In the genomic region with DNA sequence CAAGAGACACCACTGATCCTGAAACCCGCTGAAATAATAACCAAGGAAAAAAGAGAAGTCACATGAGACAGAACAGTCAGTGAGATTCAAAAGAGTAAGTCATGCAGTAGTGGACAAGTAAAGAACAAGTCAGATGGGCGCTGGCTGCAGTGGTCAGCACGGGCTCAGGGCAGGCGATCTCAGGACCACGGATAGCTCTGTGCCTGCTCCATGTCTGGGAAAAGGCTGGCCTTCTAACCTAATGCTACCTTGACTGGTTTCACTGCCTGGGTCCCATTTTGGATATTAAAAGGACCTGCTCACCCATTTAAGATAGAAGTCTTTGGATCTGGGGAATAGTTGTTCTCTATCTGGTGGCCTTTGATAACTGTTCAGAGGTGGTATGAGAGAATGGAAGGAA, we compare ENCODE assay signal across 14 cellular contexts.
DNase-seq lines count a peak whose midpoint lies in the region; ATAC-seq and TF ChIP-seq lines count a peak whose summit lies in the region.
"Had no signal": no experiment of that assay in that cellular context is flagged by ENCODE, and none has a peak within 500 bp of the region (broad histone marks: within the 10 kb centered on the region; RNA-seq: fewer than 3 reads in every experiment).

No MANE protein-coding gene starts in this region.

- no peaks in the 10 kb centered on the region for H3K9me3 ChIP-seq in PC-3 (ENCODE audit: low read length)
- no peaks in the 10 kb centered on the region for H3K9me3 ChIP-seq in endodermal cell (ENCODE audit: control insufficient read depth, low read length)
- H3K9me3 ChIP-seq in CD4-positive, alpha-beta T cell (ENCODE audit: control insufficient read depth, low read length), result no peaks in the 10 kb centered on the region
- H3K9me3 ChIP-seq: colonic mucosa had no signal

- H2AFZ ChIP-seq in PC-3 (ENCODE audit: low read length), result no peak overlapping the region

- H3K9ac ChIP-seq in PC-3 (ENCODE audit: low read length), result no peak overlapping the region
- H3K9ac ChIP-seq in endodermal cell (ENCODE audit: extremely low read depth, low read length, poor library complexity, severe bottlenecking), result no peak overlapping the region

- H3K27me3 Mint-ChIP-seq in endodermal cell (ENCODE audit: insufficient read depth), result peaks cover 11% of the 10 kb centered on the region
- H3K27me3 Mint-ChIP-seq in CD4-positive, alpha-beta T cell, result no peaks in the 10 kb centered on the region
- H3K27me3 Mint-ChIP-seq in activated T-cell treated with anti-CD3 and anti-CD28 coated beads, Interleukin-2, amount 50 U/mL, for 4 hours (ENCODE audit: low read depth), result no peaks in the 10 kb centered on the region

- intact Hi-C loops in PC-3 (cut with micrococcal nuclease), result no loop called here
- intact Hi-C loops in CD4-positive, alpha-beta T cell (cut with DNase I, micrococcal nuclease), result no loop called here

- H4K20me1 ChIP-seq in PC-3 (ENCODE audit: low read length), result no peaks in the 10 kb centered on the region

- H3K36me3 Mint-ChIP-seq in endodermal cell (ENCODE audit: low read depth), result no peaks in the 10 kb centered on the region
- H3K36me3 Mint-ChIP-seq in CD4-positive, alpha-beta T cell (ENCODE audit: low read depth), result no peaks in the 10 kb centered on the region
- H3K36me3 Mint-ChIP-seq in activated T-cell treated with anti-CD3 and anti-CD28 coated beads, Interleukin-2, amount 50 U/mL, for 4 hours (ENCODE audit: insufficient read depth), result no peaks in the 10 kb centered on the region
- H3K36me3 Mint-ChIP-seq: CD4-positive, alpha-beta memory T cell had no signal

- no peak overlapping the region for H3K27ac Mint-ChIP-seq in endodermal cell
- no peak overlapping the region for H3K27ac Mint-ChIP-seq in CD4-positive, alpha-beta T cell
- H3K27ac Mint-ChIP-seq: activated B cell treated with CpG ODN at 0.5 μM for 24 hours; activated T-helper 1 cell treated with anti-CD3 and anti-CD28 coated beads, Interleukin-12 subunit alpha, Interleukin-12 subunit beta, Interleukin-2, Interleukin-4 antibody, amounts not matched to agents 30 ng/mL and 10 ng/mL and 1 ng/mL, durations not matched to agents 14 hours and 24 hours and 36 hours; CD4-positive, alpha-beta memory T cell; naive thymus-derived CD4-positive, alpha-beta T cell had no signal

- no peaks in the 10 kb centered on the region for H3K79me2 ChIP-seq in PC-3 (ENCODE audit: low read length)

- CTCF ChIA-PET in PC-3 (lab: Charles Lee), result no interaction called here
- CTCF ChIA-PET in CD4-positive, alpha-beta T cell (lab: Charles Lee), result no interaction called here

- no peaks in the 10 kb centered on the region for H3K36me3 ChIP-seq in PC-3 (ENCODE audit: low read depth, low read length)
- no peaks in the 10 kb centered on the region for H3K36me3 ChIP-seq in endodermal cell (ENCODE audit: control insufficient read depth, insufficient read depth, low read length)
- H3K36me3 ChIP-seq: colonic mucosa had no signal

- ATAC-seq in PC-3 (peak; percentile 59), HG03457 (IDR thresholded peaks at IDR 0.05; ENCODE audit: unreplicated experiment) (no peak), GM19463 (IDR thresholded peaks at IDR 0.05; ENCODE audit: unreplicated experiment) (no peak)
- ATAC-seq in CD4-positive, alpha-beta T cell (ENCODE audit: poor library complexity), result no peak
- ATAC-seq in activated T-cell treated with anti-CD3 and anti-CD28 coated beads, Interleukin-2, amount 50 U/mL, for 4 hours, result no peak
- ATAC-seq: naive thymus-derived CD4-positive, alpha-beta T cell had no signal

- no peak overlapping the region for H3K4me2 ChIP-seq in PC-3 (ENCODE audit: low read length)

- H3K9me2 ChIP-seq in PC-3 (replicated peaks; ENCODE audit: low read length), result 0 out of 2 replicates have a peak, but pooled peaks cover 3% of the 10 kb centered on the region

- BruUV-seq in PC-3 (replicated peaks; lab: Mats Ljungman, UMichigan), result no TSS peak

- H3K4me3 ChIP-seq in PC-3 (ENCODE audit: low read length), result no peak overlapping the region
- H3K4me3 ChIP-seq in endodermal cell (ENCODE audit: low read length), result no peak overlapping the region
- H3K4me3 ChIP-seq: colonic mucosa had no signal

- H3K27me3 ChIP-seq in PC-3 (ENCODE audit: low read length) (peaks cover 29% of the 10 kb centered on the region), endodermal cell (ENCODE audit: control insufficient read depth, insufficient read depth, low read length, poor library complexity, severe bottlenecking) (peaks cover 17% of the 10 kb centered on the region)
- no peaks in the 10 kb centered on the region for H3K27me3 ChIP-seq in CD4-positive, alpha-beta T cell (ENCODE audit: control insufficient read depth, insufficient read depth, low read length)
- H3K27me3 ChIP-seq: colonic mucosa had no signal

- no peak overlapping the region for H3K4me3 Mint-ChIP-seq in endodermal cell
- H3K4me3 Mint-ChIP-seq in CD4-positive, alpha-beta T cell, result no peak overlapping the region
- H3K4me3 Mint-ChIP-seq in activated T-cell treated with anti-CD3 and anti-CD28 coated beads, Interleukin-2, amount 50 U/mL, for 4 hours, result no peak overlapping the region
- H3K4me3 Mint-ChIP-seq: activated B cell treated with CpG ODN at 0.5 μM for 24 hours; activated T-helper 1 cell treated with anti-CD3 and anti-CD28 coated beads, Interleukin-12 subunit alpha, Interleukin-12 subunit beta, Interleukin-2, Interleukin-4 antibody, amounts not matched to agents 30 ng/mL and 10 ng/mL and 1 ng/mL, durations not matched to agents 14 hours and 24 hours and 36 hours; CD4-positive, alpha-beta memory T cell; naive thymus-derived CD4-positive, alpha-beta T cell had no signal

- POLR2A ChIA-PET in PC-3 (lab: Charles Lee; ENCODE audit: unreplicated experiment), result interaction anchor here (0.6 kb wide), 1 partner anchor 90 kb away, joined by 3 read pairs; no protein-coding TSS in a partner anchor
- POLR2A ChIA-PET in CD4-positive, alpha-beta T cell (lab: Charles Lee), result interaction anchor here (0.6 kb wide), 1 partner anchor 23 kb away, joined by 3 read pairs; no protein-coding TSS in a partner anchor

- DNase-seq in ELF-1 (ENCODE audit: low read depth, low spot score) (peak; percentile 54), PC-3 (peak; percentile 39), endodermal cell (peak; percentile 89), myocyte (ENCODE audit: low read depth) (peak; percentile 73)
- DNase-seq in CD4-positive, alpha-beta T cell, result no peak
- no peak for DNase-seq in activated T-cell treated with anti-CD3 and anti-CD28 coated beads, Interleukin-2, amount 50 U/mL, for 4 hours
- DNase-seq: activated B cell treated with CpG ODN at 0.5 μM for 24 hours; CD4-positive, alpha-beta memory T cell; colonic mucosa; hippocampal formation; naive thymus-derived CD4-positive, alpha-beta T cell had no signal

- no peaks in the 10 kb centered on the region for H3K4me1 ChIP-seq in PC-3 (ENCODE audit: insufficient read depth, low read length)
- H3K4me1 ChIP-seq in endodermal cell (ENCODE audit: control insufficient read depth, insufficient read depth, low read length), result no peaks in the 10 kb centered on the region
- H3K4me1 ChIP-seq: colonic mucosa had no signal

- H3K9me3 Mint-ChIP-seq in endodermal cell, result no peaks in the 10 kb centered on the region
- H3K9me3 Mint-ChIP-seq in CD4-positive, alpha-beta T cell, result no peaks in the 10 kb centered on the region
- no peaks in the 10 kb centered on the region for H3K9me3 Mint-ChIP-seq in activated T-cell treated with anti-CD3 and anti-CD28 coated beads, Interleukin-2, amount 50 U/mL, for 4 hours
- H3K9me3 Mint-ChIP-seq: activated B cell treated with CpG ODN at 0.5 μM for 24 hours; activated T-helper 1 cell treated with anti-CD3 and anti-CD28 coated beads, Interleukin-12 subunit alpha, Interleukin-12 subunit beta, Interleukin-2, Interleukin-4 antibody, amounts not matched to agents 30 ng/mL and 10 ng/mL and 1 ng/mL, durations not matched to agents 14 hours and 24 hours and 36 hours had no signal

- no peaks in the 10 kb centered on the region for H3F3A ChIP-seq in PC-3 (ENCODE audit: low read length, unreplicated experiment)

- H3K4me1 Mint-ChIP-seq in endodermal cell, result no peaks in the 10 kb centered on the region
- peaks cover 7% of the 10 kb centered on the region for H3K4me1 Mint-ChIP-seq in CD4-positive, alpha-beta T cell (ENCODE audit: low read depth)
- H3K4me1 Mint-ChIP-seq in activated T-cell treated with anti-CD3 and anti-CD28 coated beads, Interleukin-2, amount 50 U/mL, for 4 hours (ENCODE audit: low read depth), result peaks cover 6% of the 10 kb centered on the region

- H3K27ac ChIP-seq in PC-3 (ENCODE audit: low read length) (no peak overlapping the region), endodermal cell (ENCODE audit: low read depth, low read length) (no peak overlapping the region)
- H3K27ac ChIP-seq in CD4-positive, alpha-beta T cell (ENCODE audit: low read depth, low read length), result no peak overlapping the region
- H3K27ac ChIP-seq: colonic mucosa had no signal

- 35 to 40% methylated on average over 5 of the region's 5 CpGs for WGBS in endodermal cell (ENCODE audit: insufficient coverage in 1 of 2, insufficient read length in 1 of 2), 2 experiments

- TF ChIP-seq CTCF in PC-3 (conservative IDR thresholded peaks at IDR 0.05; ENCODE audit: low read depth, low read length) (no peak), endodermal cell (conservative IDR thresholded peaks at IDR 0.05) (no peak)
- no peak for TF ChIP-seq CTCF in CD4-positive, alpha-beta T cell (IDR thresholded peaks at IDR 0.05)

Comparison
In these comparisons a context has a peak if more than half of its experiments do, and no peak if none do; other contexts are left out.
1. DNase-seq: peak in ELF-1 (single experiment), PC-3 (single experiment), endodermal cell (single experiment) and myocyte (single experiment); none in CD4-positive, alpha-beta T cell (0 of 10) and activated T-cell treated with anti-CD3 and anti-CD28 coated beads, Interleukin-2, amount 50 U/mL, for 4 hours (single experiment).